Comparison of ENCODE assay signal across 17 cellular contexts in genomic region chr9:107485451-107486043, GRCh38. TPM values are rescaled to one million over a fixed set of nuclear protein-coding genes. Genes with fewer than 3 reads are reported as not detected.
DNase-seq lines count a peak whose midpoint lies in the region; ATAC-seq and TF ChIP-seq lines count a peak whose summit lies in the region.
"Had no signal": no experiment of that assay in that cellular context is flagged by ENCODE, and none has a peak within 500 bp of the region (broad histone marks: within the 10 kb centered on the region; RNA-seq: fewer than 3 reads in every experiment).

No MANE protein-coding gene starts in this region.

- H3K4me3 Mint-ChIP-seq in GM23338 = no peak overlapping the region
- H3K4me3 Mint-ChIP-seq: T-helper 17 cell had no signal

- H3K4me1 Mint-ChIP-seq in GM23338 = peaks cover 22% of the 10 kb centered on the region; the same call in 2 of the 3 replicates

- no peaks in the 10 kb centered on the region for H3K9me2 ChIP-seq in GM23338 (ENCODE audit: insufficient read depth)

- peaks cover 32% of the 10 kb centered on the region for H3K27me3 Mint-ChIP-seq in GM23338 (ENCODE audit: insufficient read depth, low read depth, poor library complexity)

- no peaks in the 10 kb centered on the region; the same call in 2 of the 3 replicates for H3K36me3 Mint-ChIP-seq in GM23338 (ENCODE audit: low read depth)

- H3K4me3 ChIP-seq in GM23338 = no peak overlapping the region
- peak overlapping the region; percentile 81 to 90 for H3K4me3 ChIP-seq in duodenal mucosa (ENCODE audit: low read depth in 1 of 2, low read length in 2 of 2)
- peak overlapping the region; percentile 67 for H3K4me3 ChIP-seq in lower lobe of right lung
- H3K4me3 ChIP-seq in stomach = peak overlapping the region; percentile 64 to 85 (median 68)
- H3K4me3 ChIP-seq: BLaER1, GM12878 had no signal

- intact Hi-C loops in lower lobe of right lung (cut with DNase I) = no loop called here
- intact Hi-C loops in stomach (cut with DNase I; ENCODE audit: low total_unique reads) = loop anchor here (10.0 kb wide), 2 partner anchors 249 to 789 kb away; no protein-coding TSS in a partner anchor

- H3K4me1 ChIP-seq in GM23338 (ENCODE audit: insufficient read depth) (peaks cover 8% of the 10 kb centered on the region), duodenal mucosa (ENCODE audit: control insufficient read depth in 1 of 2, insufficient read depth in 2 of 2, low read length in 2 of 2) (peaks cover 3 to 6% of the 10 kb centered on the region in 2 donors), lower lobe of right lung (peaks cover 20% of the 10 kb centered on the region), stomach (peaks cover 0 to 63% (median 36%) of the 10 kb centered on the region in 4 donors)

- TF ChIP-seq EP300 in stomach (IDR thresholded peaks at IDR 0.05) = no peak

- H3F3A ChIP-seq in GM23338 (replicated peaks; ENCODE audit: low read depth) = peaks cover 10% of the 10 kb centered on the region; the same call in 1 of the 2 replicates

- ATAC-seq in GM23338 = no peak
- ATAC-seq in lower lobe of right lung = no peak
- ATAC-seq in GM19023 (IDR thresholded peaks at IDR 0.05; ENCODE audit: unreplicated experiment) = no peak
- ATAC-seq: GM12878, Panc1, T-helper 17 cell had no signal

- TF ChIP-seq POLR2A in stomach (IDR thresholded peaks at IDR 0.05) = no peak

- peak overlapping the region; percentile 96 for H3K4me2 ChIP-seq in GM23338
- H3K4me2 ChIP-seq: BLaER1 had no signal

- H3K36me3 ChIP-seq in GM23338 (ENCODE audit: insufficient read depth) (no peaks in the 10 kb centered on the region), duodenal mucosa (ENCODE audit: control insufficient read depth in 1 of 2, insufficient read depth in 2 of 2, low read length in 2 of 2) (peaks cover 7 to 18% of the 10 kb centered on the region in 2 donors), lower lobe of right lung (peaks cover 22% of the 10 kb centered on the region), stomach (peaks cover 0 to 31% (median 12%) of the 10 kb centered on the region in 4 donors)
- H3K36me3 ChIP-seq: BLaER1 had no signal

- no peak overlapping the region for H3K27ac Mint-ChIP-seq in GM23338
- H3K27ac Mint-ChIP-seq: T-helper 17 cell had no signal

- no peak overlapping the region for H2AFZ ChIP-seq in GM23338

- WGBS in stomach, 5 donors = 46 to 71% (median 64%) methylated on average over 15 of the region's 15 CpGs

- no peak for DNase-seq in GM23338 (ENCODE audit: low spot score)
- no peak for DNase-seq in lower lobe of right lung
- DNase-seq in stomach = no peak
- no peak for DNase-seq in NCI-H345 treated with DMSO at 0.1 percent for 48 hours (lab: John Stamatoyannopoulos, UW; ENCODE audit: unreplicated experiment)
- DNase-seq in effector CD8-positive, alpha-beta T cell (lab: John Stamatoyannopoulos, UW) = no peak
- DNase-seq in anterior cingulate cortex (lab: John Stamatoyannopoulos, UW) = no peak
- DNase-seq: activated T-cell treated with anti-CD3 and anti-CD28 coated beads, Interleukin-2, amount 50 U/mL, for 1 hour; dermis blood vessel endothelial cell; NCI-H1048; NCI-H2227 treated with DMSO at 0.1 percent for 48 hours; occipital lobe; T-helper 17 cell had no signal

- peaks cover 3% of the 10 kb centered on the region; the same call in 1 of the 3 replicates for H3K9me3 Mint-ChIP-seq in GM23338

- H4K20me1 ChIP-seq in GM23338 (replicated peaks; ENCODE audit: insufficient read depth) = no peaks in the 10 kb centered on the region

- H3K9ac ChIP-seq in duodenal mucosa (ENCODE audit: low read depth in 1 of 2, low read length in 2 of 2) = peak overlapping the region in 1 of 2 donors; percentile 91
- H3K9ac ChIP-seq: BLaER1 had no signal

- no peaks in the 10 kb centered on the region for H3K9me3 ChIP-seq in duodenal mucosa (ENCODE audit: control insufficient read depth in 1 of 2, low read length in 2 of 2)
- H3K9me3 ChIP-seq in lower lobe of right lung = no peaks in the 10 kb centered on the region
- no peaks in the 10 kb centered on the region for H3K9me3 ChIP-seq in stomach

- H3K27me3 ChIP-seq in GM23338 (ENCODE audit: insufficient read depth) (peaks cover 48% of the 10 kb centered on the region), duodenal mucosa (ENCODE audit: control insufficient read depth in 1 of 2, insufficient read depth in 2 of 2, low read length in 2 of 2) (peaks cover 0 to 3% of the 10 kb centered on the region in 2 donors), lower lobe of right lung (ENCODE audit: low read depth) (peaks cover 10% of the 10 kb centered on the region), stomach (peaks cover 0 to 37% (median 21%) of the 10 kb centered on the region in 3 donors)

- H3K27ac ChIP-seq in GM23338 (ENCODE audit: low read depth) = no peak overlapping the region
- H3K27ac ChIP-seq in duodenal mucosa (ENCODE audit: low read depth, low read length) = no peak overlapping the region
- peak overlapping the region; percentile 92 for H3K27ac ChIP-seq in lower lobe of right lung
- H3K27ac ChIP-seq in stomach = peak overlapping the region; percentile 73 to 94 (median 94)
- H3K27ac ChIP-seq: BLaER1 had no signal

- no peaks in the 10 kb centered on the region for H3K79me2 ChIP-seq in GM23338 (replicated peaks; ENCODE audit: insufficient read depth)

- no peak for TF ChIP-seq CTCF in GM23338 (conservative IDR thresholded peaks at IDR 0.05; ENCODE audit: low read depth in 2 of 2)
- TF ChIP-seq CTCF in lower lobe of right lung (IDR thresholded peaks at IDR 0.05) = no peak
- TF ChIP-seq CTCF in stomach (IDR thresholded peaks at IDR 0.05) = no peak

TF ChIP-seq in GM23338, 12 proteins besides CTCF, POLR2A, EP300 and RAD21:
- TF ChIP-seq JUNB (IDR thresholded peaks at IDR 0.05; ENCODE audit: unreplicated experiment) (no peak), NANOG (IDR thresholded peaks at IDR 0.05; ENCODE audit: borderline replicate concordance) (no peak), STAT1 (IDR thresholded peaks at IDR 0.05; ENCODE audit: unreplicated experiment) (no peak), CREB1 (CRISPR knock-in tag; IDR thresholded peaks at IDR 0.05; ENCODE audit: low read depth) (no peak)
- TF ChIP-seq, protein P1, sequence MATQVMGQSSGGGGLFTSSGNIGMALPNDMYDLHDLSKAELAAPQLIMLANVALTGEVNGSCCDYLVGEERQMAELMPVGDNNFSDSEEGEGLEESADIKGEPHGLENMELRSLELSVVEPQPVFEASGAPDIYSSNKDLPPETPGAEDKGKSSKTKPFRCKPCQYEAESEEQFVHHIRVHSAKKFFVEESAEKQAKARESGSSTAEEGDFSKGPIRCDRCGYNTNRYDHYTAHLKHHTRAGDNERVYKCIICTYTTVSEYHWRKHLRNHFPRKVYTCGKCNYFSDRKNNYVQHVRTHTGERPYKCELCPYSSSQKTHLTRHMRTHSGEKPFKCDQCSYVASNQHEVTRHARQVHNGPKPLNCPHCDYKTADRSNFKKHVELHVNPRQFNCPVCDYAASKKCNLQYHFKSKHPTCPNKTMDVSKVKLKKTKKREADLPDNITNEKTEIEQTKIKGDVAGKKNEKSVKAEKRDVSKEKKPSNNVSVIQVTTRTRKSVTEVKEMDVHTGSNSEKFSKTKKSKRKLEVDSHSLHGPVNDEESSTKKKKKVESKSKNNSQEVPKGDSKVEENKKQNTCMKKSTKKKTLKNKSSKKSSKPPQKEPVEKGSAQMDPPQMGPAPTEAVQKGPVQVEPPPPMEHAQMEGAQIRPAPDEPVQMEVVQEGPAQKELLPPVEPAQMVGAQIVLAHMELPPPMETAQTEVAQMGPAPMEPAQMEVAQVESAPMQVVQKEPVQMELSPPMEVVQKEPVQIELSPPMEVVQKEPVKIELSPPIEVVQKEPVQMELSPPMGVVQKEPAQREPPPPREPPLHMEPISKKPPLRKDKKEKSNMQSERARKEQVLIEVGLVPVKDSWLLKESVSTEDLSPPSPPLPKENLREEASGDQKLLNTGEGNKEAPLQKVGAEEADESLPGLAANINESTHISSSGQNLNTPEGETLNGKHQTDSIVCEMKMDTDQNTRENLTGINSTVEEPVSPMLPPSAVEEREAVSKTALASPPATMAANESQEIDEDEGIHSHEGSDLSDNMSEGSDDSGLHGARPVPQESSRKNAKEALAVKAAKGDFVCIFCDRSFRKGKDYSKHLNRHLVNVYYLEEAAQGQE (IDR thresholded peaks at IDR 0.05; ENCODE audit: unreplicated experiment) = no peak

RNA-seq across cellular contexts. Expression of gene KLF4, which starts 4.0 kb away (rescaled TPM):
- total RNA-seq in GM23338 (2014; rRNA removed; shearing (Covaris generic)) = 26.8 and 29.8 TPM in 2 replicates
- polyA plus RNA-seq in GM23338 (2016; fragmentation: Nextera tagmentation; extraction: Ambion mirVana) (6.0 and 8.3 TPM in 2 replicates), stomach (100 to 1,000 TPM in 1 of 3 donors, 10 to 100 TPM in 2; 18.2 to 150 (median 31.6) TPM)
- total RNA-seq in lower lobe of right lung (107 TPM), stomach (100 to 1,000 TPM in 1 of 5 donors, 10 to 100 TPM in 4; 34.8 to 323 (median 58.6) TPM)

Comparison
In these comparisons a context has a peak if more than half of its experiments do, and no peak if none do; other contexts are left out.
1. H3K27ac ChIP-seq: peak in lower lobe of right lung (single experiment) and stomach (5 of 5); none in GM23338 (single experiment) and duodenal mucosa (single experiment).